ENCODE assay signal across 8 cellular contexts in the genomic region with DNA sequence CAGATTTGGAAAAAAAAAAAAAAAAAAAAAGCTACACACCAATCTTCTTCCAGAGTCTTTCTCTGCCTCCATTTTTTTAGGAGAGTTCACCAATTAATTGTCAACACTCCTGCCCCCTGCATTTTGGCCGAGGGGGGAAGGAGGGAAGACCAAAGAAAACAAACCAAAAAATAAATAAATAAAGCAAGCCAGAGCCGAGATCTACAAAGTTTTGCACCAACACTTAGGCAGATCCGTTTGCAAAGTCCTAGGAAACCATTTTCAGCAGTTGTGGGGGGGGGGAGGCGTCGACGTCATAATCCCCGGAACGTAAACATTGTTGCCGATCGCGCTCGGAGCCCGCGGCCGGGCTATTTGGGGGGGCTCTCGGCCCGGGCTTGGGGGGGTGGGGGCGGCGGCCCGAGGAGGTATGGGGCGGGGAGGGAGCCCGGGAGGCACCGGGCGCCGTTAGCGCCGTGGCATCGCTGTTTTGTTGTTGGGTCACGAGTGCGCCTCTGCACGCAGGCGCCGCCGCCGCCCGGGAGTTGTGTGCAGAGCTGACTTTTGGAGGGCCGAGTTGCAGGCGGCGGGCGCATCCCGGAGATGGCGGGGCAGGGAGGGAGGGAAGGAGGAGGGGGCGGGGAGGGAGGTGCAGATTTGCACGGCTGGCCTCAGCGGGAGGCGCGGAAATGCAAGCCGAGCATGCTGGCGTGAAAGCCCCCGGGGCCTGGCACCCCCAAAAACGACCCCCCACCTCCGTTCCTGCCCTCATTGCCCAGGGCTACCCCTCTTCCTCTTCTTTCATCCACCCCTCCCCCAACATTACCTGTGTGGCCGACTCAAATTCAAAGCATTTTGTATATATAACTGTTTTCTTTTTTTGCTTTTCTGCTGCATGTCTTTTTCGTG. TPM values are rescaled to one million over a fixed set of nuclear protein-coding genes. Genes with fewer than 3 reads are reported as not detected.
A peak's percentile ranks its signal among the peaks of the same experiment; 100 is the strongest.
DNase-seq lines count a peak whose midpoint lies in the region; ATAC-seq and TF ChIP-seq lines count a peak whose summit lies in the region.

No MANE protein-coding gene starts in this region.

- no peak for TF ChIP-seq CTCF in PC-3 (conservative IDR thresholded peaks at IDR 0.05; ENCODE audit: low read depth, low read length)

- no peaks in the 10 kb centered on the region for H3K9me3 Mint-ChIP-seq in naive thymus-derived CD4-positive, alpha-beta T cell

- H3K9me2 ChIP-seq in PC-3 (replicated peaks; ENCODE audit: low read length): no peaks in the 10 kb centered on the region

- intact Hi-C loops in PC-3 (cut with micrococcal nuclease): loop anchor here (2.0 kb wide), 1 partner anchor 47 kb away; the partner anchor contains the start of gene ORAI1
- intact Hi-C loops in naive thymus-derived CD4-positive, alpha-beta T cell (cut with micrococcal nuclease): loop anchor here (1.0 to 10.0 kb wide), 12 partner anchors 10 to 1395 kb away; partner anchors contain the start of genes ORAI1 (in 2 of the 2), DIABLO (in 1 of the 2), OGFOD2 (in 1 of the 2) and SETD1B (in 1 of the 2)

- peaks cover 9% of the 10 kb centered on the region for H3F3A ChIP-seq in PC-3 (ENCODE audit: low read length, unreplicated experiment)

- H3K9me3 ChIP-seq in PC-3 (ENCODE audit: low read length): no peaks in the 10 kb centered on the region
- H3K9me3 ChIP-seq in naive thymus-derived CD4-positive, alpha-beta T cell (ENCODE audit: control insufficient read depth in 2 of 3, low read length in 3 of 3): no peaks in the 10 kb centered on the region

- DNase-seq in DMS53 (lab: John Stamatoyannopoulos, UW) (peak; percentile 88), HT-29 (ENCODE audit: low spot score) (peak; percentile 54), PC-3 (peak; percentile 63), activated T-helper 1 cell treated with Interleukin-2 at 50 U/mL for 16 hours (ENCODE audit: low read depth) (peak; percentile 65), fibroblast of gingiva (ENCODE audit: low read depth) (peak; percentile 54)
- DNase-seq in naive thymus-derived CD4-positive, alpha-beta T cell: peak; percentile 61 to 79 (median 74)
- peak; percentile 66 to 89 (median 76) for DNase-seq in stimulated activated naive CD4-positive, alpha-beta T cell (lab: John Stamatoyannopoulos, UW)

- H3K27ac Mint-ChIP-seq in naive thymus-derived CD4-positive, alpha-beta T cell: peak overlapping the region; percentile 92 to 99 (median 99)

- peak overlapping the region; percentile 92 to 100 (median 98) for H3K4me3 Mint-ChIP-seq in naive thymus-derived CD4-positive, alpha-beta T cell

- ATAC-seq in PC-3 (peak; percentile 63), GM18861 (IDR thresholded peaks at IDR 0.05; ENCODE audit: unreplicated experiment) (no peak)
- ATAC-seq in naive thymus-derived CD4-positive, alpha-beta T cell: peak; percentile 76

- no TSS peak for BruUV-seq in PC-3 (replicated peaks; lab: Mats Ljungman, UMichigan)

- H3K27me3 Mint-ChIP-seq in naive thymus-derived CD4-positive, alpha-beta T cell: no peaks in the 10 kb centered on the region

- peaks cover 39% of the 10 kb centered on the region for H3K79me2 ChIP-seq in PC-3 (ENCODE audit: low read length)

- H3K27me3 ChIP-seq in PC-3 (ENCODE audit: low read length): no peaks in the 10 kb centered on the region
- H3K27me3 ChIP-seq in naive thymus-derived CD4-positive, alpha-beta T cell (ENCODE audit: control insufficient read depth in 2 of 2, insufficient read depth in 2 of 2, low read length in 2 of 2): no peaks in the 10 kb centered on the region

- CTCF ChIA-PET in PC-3 (lab: Charles Lee): interaction anchor here (0.6 kb wide), 2 partner anchors 34 to 41 kb away, joined by 5 to 7 read pairs; no protein-coding TSS in a partner anchor
- CTCF ChIA-PET in naive thymus-derived CD4-positive, alpha-beta T cell (lab: Charles Lee): interaction anchor here (0.7 to 2.7 kb wide), 8 partner anchors 11 to 91 kb away, joined by 4 to 11 read pairs (median 6); partner anchors contain the start of genes MORN3 and ORAI1

- no peaks in the 10 kb centered on the region for H4K20me1 ChIP-seq in PC-3 (ENCODE audit: low read length)

- H3K27ac ChIP-seq in PC-3 (ENCODE audit: low read length): peak overlapping the region; percentile 38
- peak overlapping the region; percentile 91 for H3K27ac ChIP-seq in naive thymus-derived CD4-positive, alpha-beta T cell (ENCODE audit: low read depth, low read length)

- peak overlapping the region; percentile 82 for H3K4me3 ChIP-seq in PC-3 (ENCODE audit: low read length)
- H3K4me3 ChIP-seq in naive thymus-derived CD4-positive, alpha-beta T cell (ENCODE audit: low read length): peak overlapping the region; percentile 75

- POLR2A ChIA-PET in PC-3 (lab: Charles Lee; ENCODE audit: unreplicated experiment): no interaction called here
- POLR2A ChIA-PET in naive thymus-derived CD4-positive, alpha-beta T cell (lab: Charles Lee): interaction anchor here (0.6 to 6.6 kb wide), 29 partner anchors 10 to 1878 kb away, joined by 3 to 127 read pairs (median 4); partner anchors contain the start of genes MORN3, ORAI1, SETD1B and SNRNP35

- peak overlapping the region; percentile 83 for H3K9ac ChIP-seq in PC-3 (ENCODE audit: low read length)

- peaks cover 0 to 13% (median 8%) of the 10 kb centered on the region in 5 donors for H3K36me3 Mint-ChIP-seq in naive thymus-derived CD4-positive, alpha-beta T cell

- peak overlapping the region; percentile 99 for H3K4me2 ChIP-seq in PC-3 (ENCODE audit: low read length)

- peak overlapping the region; percentile 92 for H2AFZ ChIP-seq in PC-3 (ENCODE audit: low read length)

- peaks cover 24 to 58% (median 49%) of the 10 kb centered on the region in 7 donors for H3K4me1 Mint-ChIP-seq in naive thymus-derived CD4-positive, alpha-beta T cell

- H3K36me3 ChIP-seq in PC-3 (ENCODE audit: low read depth, low read length): peaks cover 5% of the 10 kb centered on the region; the same call in 1 of the 2 replicates
- H3K36me3 ChIP-seq in naive thymus-derived CD4-positive, alpha-beta T cell (ENCODE audit: control insufficient read depth in 2 of 3, insufficient read depth in 3 of 3, low read length in 3 of 3): peaks cover 0 to 14% (median 6%) of the 10 kb centered on the region in 3 experiments

- H3K4me1 ChIP-seq in PC-3 (ENCODE audit: insufficient read depth, low read length): peaks cover 50% of the 10 kb centered on the region
- peaks cover 25 to 28% of the 10 kb centered on the region in 2 donors for H3K4me1 ChIP-seq in naive thymus-derived CD4-positive, alpha-beta T cell (ENCODE audit: control insufficient read depth in 2 of 2, insufficient read depth in 2 of 2, low read length in 2 of 2)

RNA-seq across cellular contexts. Expression of gene KDM2B, which starts 0.6 kb away (rescaled TPM):
- 29.6 and 38.4 TPM in 2 replicates for total RNA-seq in HT-29 (2014; rRNA removed; shearing (Covaris generic))
- total RNA-seq in PC-3 (2014; rRNA removed): 52.5 and 72.3 TPM in 2 replicates
- total RNA-seq in naive thymus-derived CD4-positive, alpha-beta T cell: 10 to 100 TPM; 66.4 to 91.7 (median 80.7) TPM
- 10 to 100 TPM; 12.6 to 22.5 TPM for polyA plus RNA-seq in naive thymus-derived CD4-positive, alpha-beta T cell

RNA-seq across cellular contexts. Expression of gene ORAI1, which starts 46.1 kb away (rescaled TPM):
- total RNA-seq in HT-29 (2014; rRNA removed; shearing (Covaris generic)): 16.9 and 19.9 TPM in 2 replicates
- total RNA-seq in PC-3 (2014; rRNA removed): 31.4 and 35.0 TPM in 2 replicates
- 10 to 100 TPM; 34.4 to 73.5 (median 50.6) TPM for total RNA-seq in naive thymus-derived CD4-positive, alpha-beta T cell
- polyA plus RNA-seq in naive thymus-derived CD4-positive, alpha-beta T cell: 100 to 1,000 TPM; 180 to 256 TPM
